15 cellular contexts compared by ENCODE assay signal in the genomic region with DNA sequence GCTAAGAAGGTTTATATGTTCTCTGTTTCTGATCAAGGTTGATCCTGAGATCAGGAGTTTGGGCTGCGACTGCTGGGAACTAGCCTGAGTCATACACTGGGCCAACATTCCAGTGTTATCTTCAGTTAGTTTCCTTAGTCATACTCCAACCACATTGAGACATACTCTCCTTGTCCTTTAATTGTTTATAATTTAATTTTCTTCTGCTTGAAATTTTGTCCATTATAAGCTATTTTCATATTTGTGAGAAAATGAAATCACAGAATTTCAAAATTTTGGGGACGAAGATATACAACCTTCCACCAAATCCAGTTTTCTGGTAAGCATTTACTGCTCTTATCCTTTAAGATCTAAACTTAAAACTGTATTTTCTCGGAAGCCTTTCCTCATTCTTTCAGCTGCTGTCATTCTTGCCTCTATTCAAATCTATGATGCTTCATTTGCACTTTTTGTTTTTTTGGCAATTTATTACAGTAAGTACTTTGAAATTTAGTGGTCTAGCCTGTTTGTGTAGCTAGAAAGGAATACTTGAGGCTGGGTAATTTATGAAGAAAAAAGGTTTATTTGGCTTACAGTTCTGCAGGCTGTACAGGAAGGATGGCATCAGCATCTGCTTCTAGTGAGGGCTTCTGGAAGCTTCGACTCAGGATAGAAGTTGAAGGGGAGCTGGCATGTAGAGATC.
DNase-seq lines count a peak whose midpoint lies in the region; ATAC-seq, FAIRE-seq and TF ChIP-seq lines count a peak whose summit lies in the region.
"Had no signal": no experiment of that assay in that cellular context is flagged by ENCODE, and none has a peak within 500 bp of the region (broad histone marks: within the 10 kb centered on the region; RNA-seq: fewer than 3 reads in every experiment).

No MANE protein-coding gene starts in this region.

- H3K4me1 ChIP-seq in heart left ventricle: peaks cover 0 to 11% (median 0%) of the 10 kb centered on the region in 12 donors
- H3K4me1 ChIP-seq: neural progenitor cell had no signal

- intact Hi-C loops in heart left ventricle (cut with DNase I): no loop called here
- intact Hi-C loops in Right ventricle myocardium superior (cut with DNase I): no loop called here

- H3K27ac Mint-ChIP-seq in T-cell (no peak overlapping the region), progenitor cell of endocrine pancreas (no peak overlapping the region)
- H3K27ac Mint-ChIP-seq: effector memory CD8-positive, alpha-beta T cell; neural progenitor cell had no signal

- WGBS in heart left ventricle, 4 donors: 61 to 66% (median 65%) methylated on average over 4 of the region's 4 CpGs

- no peak for TF ChIP-seq CTCF in heart left ventricle (IDR thresholded peaks at IDR 0.05)
- TF ChIP-seq CTCF in WI38 (IDR thresholded peaks at IDR 0.05; ENCODE audit: low read depth, low read length): no peak
- no peak for TF ChIP-seq CTCF in GM13977 (IDR thresholded peaks at IDR 0.05; ENCODE audit: extremely low read depth, insufficient read depth, missing control alignments)
- no peak for TF ChIP-seq CTCF in progenitor cell of endocrine pancreas (IDR thresholded peaks at IDR 0.05; ENCODE audit: unreplicated experiment)

- H3K36me3 ChIP-seq in heart left ventricle: no peaks in the 10 kb centered on the region
- H3K36me3 ChIP-seq: neural progenitor cell had no signal

- no peaks in the 10 kb centered on the region for H3K27me3 Mint-ChIP-seq in T-cell
- no peaks in the 10 kb centered on the region for H3K27me3 Mint-ChIP-seq in progenitor cell of endocrine pancreas
- H3K27me3 Mint-ChIP-seq: effector memory CD8-positive, alpha-beta T cell had no signal

- FAIRE-seq in urothelium cell line (lab: Jason Lieb, UNC): no peak
- FAIRE-seq: HepG2, islet of Langerhans had no signal

- DNase-seq in heart left ventricle: peak in 1 of 5 donors; percentile 25
- no peak for DNase-seq in Right ventricle myocardium superior
- peak; percentile 68 for DNase-seq in glomerular visceral epithelial cell (ENCODE audit: extremely low spot score)
- DNase-seq in urothelium cell line (ENCODE audit: low spot score): peak; percentile 47
- DNase-seq in T-cell: no peak
- no peak for DNase-seq in GM13977 (ENCODE audit: low spot score)
- DNase-seq in progenitor cell of endocrine pancreas (ENCODE audit: low spot score, unreplicated experiment): no peak
- DNase-seq: activated CD4-positive, alpha-beta T cell treated with anti-CD3 and anti-CD28 coated beads for 1 hour; activated naive CD4-positive, alpha-beta T cell; effector memory CD8-positive, alpha-beta T cell; stimulated activated CD4-positive, alpha-beta T cell treated with anti-CD3 and anti-CD28 coated beads, Interleukin-4, amount 100 ng/mL, for 1 hour had no signal

- in situ Hi-C loops in GM13977 (cut with MboI; ENCODE audit: low pct_unique_long_range_greater_than_20kb, low sequenced_read_pairs, unreplicated experiment): no loop called here

- H3K36me3 Mint-ChIP-seq in T-cell (peaks cover 4% of the 10 kb centered on the region), progenitor cell of endocrine pancreas (ENCODE audit: insufficient read depth) (peaks cover 6% of the 10 kb centered on the region)
- H3K36me3 Mint-ChIP-seq: neural progenitor cell had no signal

- H3K27ac ChIP-seq in heart left ventricle: no peak overlapping the region
- H3K27ac ChIP-seq: neural progenitor cell had no signal

- no peaks in the 10 kb centered on the region for H3K4me1 Mint-ChIP-seq in T-cell
- no peaks in the 10 kb centered on the region for H3K4me1 Mint-ChIP-seq in progenitor cell of endocrine pancreas (ENCODE audit: low read depth)
- H3K4me1 Mint-ChIP-seq: neural progenitor cell had no signal

- POLR2A ChIA-PET in T-cell (lab: Charles Lee): no interaction called here

- H3K4me3 Mint-ChIP-seq in T-cell (no peak overlapping the region), progenitor cell of endocrine pancreas (ENCODE audit: low read depth) (no peak overlapping the region)
- H3K4me3 Mint-ChIP-seq: effector memory CD8-positive, alpha-beta T cell; neural progenitor cell had no signal

- CTCF ChIA-PET in T-cell (lab: Charles Lee): no interaction called here

- peaks cover 0 to 4% (median 0%) of the 10 kb centered on the region in 12 donors for H3K9me3 ChIP-seq in heart left ventricle

- H3K27me3 ChIP-seq in heart left ventricle: no peaks in the 10 kb centered on the region
- H3K27me3 ChIP-seq: neural progenitor cell had no signal

- ATAC-seq in heart left ventricle (peak in 3 of 4 donors; percentile 36 to 80 (median 75)), Right ventricle myocardium superior (ENCODE audit: poor library complexity) (no peak), T-cell (replicated peaks in 1 of 4) (no peak)
- ATAC-seq: effector memory CD8-positive, alpha-beta T cell; HepG2 had no signal

- TF ChIP-seq POLR2A in heart left ventricle (IDR thresholded peaks at IDR 0.05): no peak

- H3K9me3 Mint-ChIP-seq in T-cell (peaks cover 0 to 6% (median 0%) of the 10 kb centered on the region in 3 donors), progenitor cell of endocrine pancreas (ENCODE audit: low read depth) (peaks cover 14% of the 10 kb centered on the region)
- H3K9me3 Mint-ChIP-seq: neural progenitor cell had no signal

- H3K4me3 ChIP-seq in heart left ventricle (peak overlapping the region in 2 of 12 donors; percentile 27 to 35), WI38 (ENCODE audit: low read depth, low read length) (peak overlapping the region; percentile 40)
- H3K4me3 ChIP-seq: neural progenitor cell had no signal

Comparison
In these comparisons a context has a peak if more than half of its experiments do, and no peak if none do; other contexts are left out.
1. ATAC-seq: peak in heart left ventricle (3 of 4); none in Right ventricle myocardium superior (single experiment) and T-cell (0 of 4).
2. DNase-seq: peak in glomerular visceral epithelial cell (single experiment) and urothelium cell line (single experiment); none in Right ventricle myocardium superior (single experiment), T-cell (0 of 34), GM13977 (single experiment) and progenitor cell of endocrine pancreas (single experiment).